1 cellular context compared by ENCODE assay signal in the genomic region with DNA sequence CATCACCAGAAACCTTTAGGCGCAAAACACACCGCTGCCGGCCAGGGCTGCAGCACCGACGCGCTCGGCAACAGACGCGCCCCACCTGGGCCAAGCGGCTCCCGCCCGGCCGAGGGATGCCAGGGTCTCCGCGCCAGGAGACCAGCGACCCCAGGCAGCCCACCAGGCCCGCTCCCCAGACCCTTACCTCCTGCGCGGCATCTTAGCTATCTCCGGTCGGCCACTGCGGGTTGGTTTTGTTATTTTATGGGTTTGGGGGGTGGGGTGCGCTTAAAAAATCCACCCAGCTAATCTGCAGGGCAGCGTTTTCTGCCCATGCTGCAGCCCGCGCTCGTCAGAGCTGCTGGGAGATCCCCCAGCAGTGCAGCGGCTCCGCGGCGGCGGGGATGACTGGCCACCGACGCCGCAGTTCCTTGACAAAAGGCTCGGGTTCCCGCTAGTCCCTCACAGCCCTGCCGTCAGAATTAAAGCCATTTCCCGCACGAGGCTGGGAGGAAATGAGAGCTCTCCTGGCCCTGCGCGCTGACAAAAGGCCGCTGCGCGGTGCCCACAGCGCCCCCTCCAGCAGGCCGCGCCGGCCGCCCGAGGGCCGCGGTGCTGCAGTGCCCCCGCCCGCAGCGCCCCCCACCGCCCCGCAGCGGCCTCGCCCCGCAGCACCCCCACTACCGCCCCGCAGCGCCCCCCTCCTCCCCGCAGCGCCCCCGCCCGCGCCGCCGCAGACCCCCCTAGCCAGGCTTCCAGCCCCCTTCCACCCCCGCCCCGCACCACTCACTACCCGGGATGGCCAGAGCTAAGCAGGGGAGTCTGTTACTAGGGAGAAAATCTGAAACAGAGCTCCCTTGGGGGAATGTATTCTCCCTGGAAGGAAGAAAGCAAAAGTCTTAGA.
A peak's percentile ranks its signal among the peaks of the same experiment; 100 is the strongest.
TF ChIP-seq lines count a peak whose summit lies in the region.

A gene with protein sequence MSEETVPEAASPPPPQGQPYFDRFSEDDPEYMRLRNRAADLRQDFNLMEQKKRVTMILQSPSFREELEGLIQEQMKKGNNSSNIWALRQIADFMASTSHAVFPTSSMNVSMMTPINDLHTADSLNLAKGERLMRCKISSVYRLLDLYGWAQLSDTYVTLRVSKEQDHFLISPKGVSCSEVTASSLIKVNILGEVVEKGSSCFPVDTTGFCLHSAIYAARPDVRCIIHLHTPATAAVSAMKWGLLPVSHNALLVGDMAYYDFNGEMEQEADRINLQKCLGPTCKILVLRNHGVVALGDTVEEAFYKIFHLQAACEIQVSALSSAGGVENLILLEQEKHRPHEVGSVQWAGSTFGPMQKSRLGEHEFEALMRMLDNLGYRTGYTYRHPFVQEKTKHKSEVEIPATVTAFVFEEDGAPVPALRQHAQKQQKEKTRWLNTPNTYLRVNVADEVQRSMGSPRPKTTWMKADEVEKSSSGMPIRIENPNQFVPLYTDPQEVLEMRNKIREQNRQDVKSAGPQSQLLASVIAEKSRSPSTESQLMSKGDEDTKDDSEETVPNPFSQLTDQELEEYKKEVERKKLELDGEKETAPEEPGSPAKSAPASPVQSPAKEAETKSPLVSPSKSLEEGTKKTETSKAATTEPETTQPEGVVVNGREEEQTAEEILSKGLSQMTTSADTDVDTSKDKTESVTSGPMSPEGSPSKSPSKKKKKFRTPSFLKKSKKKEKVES (minus strand): TSS at position 502 of the 886 bp plus-strand sequence. CDS start 61,792 bp downstream, outside the sequence.

TF ChIP-seq in K562, 482 proteins besides CTCF, POLR2A, EP300 and RAD21 (continued from another document and continues in another):
- TF ChIP-seq, protein P1, sequence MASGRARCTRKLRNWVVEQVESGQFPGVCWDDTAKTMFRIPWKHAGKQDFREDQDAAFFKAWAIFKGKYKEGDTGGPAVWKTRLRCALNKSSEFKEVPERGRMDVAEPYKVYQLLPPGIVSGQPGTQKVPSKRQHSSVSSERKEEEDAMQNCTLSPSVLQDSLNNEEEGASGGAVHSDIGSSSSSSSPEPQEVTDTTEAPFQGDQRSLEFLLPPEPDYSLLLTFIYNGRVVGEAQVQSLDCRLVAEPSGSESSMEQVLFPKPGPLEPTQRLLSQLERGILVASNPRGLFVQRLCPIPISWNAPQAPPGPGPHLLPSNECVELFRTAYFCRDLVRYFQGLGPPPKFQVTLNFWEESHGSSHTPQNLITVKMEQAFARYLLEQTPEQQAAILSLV (tag; IDR thresholded peaks at IDR 0.05) = no peak
- TF ChIP-seq FOXM1 (IDR thresholded peaks at IDR 0.05; ENCODE audit: low read depth) (no peak), FOXM1 (CRISPR knock-in tag; IDR thresholded peaks at IDR 0.05; ENCODE audit: low read depth) (no peak), ETS2 (tag; IDR thresholded peaks at IDR 0.05; ENCODE audit: borderline replicate concordance, poor library complexity, severe bottlenecking) (no peak), TEAD2 (tag; IDR thresholded peaks at IDR 0.05) (no peak), MTA1 (IDR thresholded peaks at IDR 0.05; ENCODE audit: borderline replicate concordance) (no peak), MYC (IDR thresholded peaks at IDR 0.05; ENCODE audit: low read depth, low read length) (peak; percentile 81), MYC (CRISPR knock-in tag; IDR thresholded peaks at IDR 0.05; ENCODE audit: borderline replicate concordance, low read depth) (no peak), SMARCC2 (IDR thresholded peaks at IDR 0.05; ENCODE audit: low read depth) (no peak), GTF2A2 (tag; IDR thresholded peaks at IDR 0.05) (no peak), RFX7 (CRISPR knock-in tag; IDR thresholded peaks at IDR 0.05) (no peak), SRSF3 (IDR thresholded peaks at IDR 0.05; ENCODE audit: insufficient read depth, low read length) (no peak), EP400 (IDR thresholded peaks at IDR 0.05) (peak; percentile 49; the same call in 1 of the 2 replicates), ZC3H8 (IDR thresholded peaks at IDR 0.05) (no peak), ZNF140 (CRISPR knock-in tag; IDR thresholded peaks at IDR 0.05) (no peak), RBM25 (IDR thresholded peaks at IDR 0.05; ENCODE audit: low read depth, low read length, severe bottlenecking) (no peak), DPF2 (IDR thresholded peaks at IDR 0.05) (no peak), JUND (IDR thresholded peaks at IDR 0.05; ENCODE audit: borderline replicate concordance, low read depth, low read length) (0 out of 2 replicates have a peak, but pooled peaks have one; percentile 22), JUND (tag; IDR thresholded peaks at IDR 0.05; ENCODE audit: borderline replicate concordance, low read depth, low read length) (no peak; the same call in 2 of the 3 replicates), FIP1L1 (IDR thresholded peaks at IDR 0.05; ENCODE audit: low read depth, low read length, poor library complexity, severe bottlenecking) (no peak), PML (IDR thresholded peaks at IDR 0.05; ENCODE audit: low read length) (no peak), POLR3G (IDR thresholded peaks at IDR 0.05; ENCODE audit: extremely low read depth, insufficient read length, insufficient replicate concordance) (no peak), PHB2 (IDR thresholded peaks at IDR 0.05; ENCODE audit: low read depth) (no peak), CREB1 (IDR thresholded peaks at IDR 0.05) (no peak), CREB1 (CRISPR knock-in tag; IDR thresholded peaks at IDR 0.05) (no peak), POLR2G (IDR thresholded peaks at IDR 0.05; ENCODE audit: low read depth, low read length) (peak; percentile 82), CHD1 (IDR thresholded peaks at IDR 0.05; ENCODE audit: low read length) (peak; percentile 46), ZNF146 (CRISPR knock-in tag; IDR thresholded peaks at IDR 0.05; ENCODE audit: unreplicated experiment) (no peak), NFIC (IDR thresholded peaks at IDR 0.05) (0 out of 2 replicates have a peak, but pooled peaks have one; percentile 12), SMARCA5 (IDR thresholded peaks at IDR 0.05) (no peak), TRIM24 (IDR thresholded peaks at IDR 0.05) (no peak), NCOA6 (IDR thresholded peaks at IDR 0.05) (no peak), POLR2B (IDR thresholded peaks at IDR 0.05; ENCODE audit: low read depth, partially characterized antibody) (no peak), KDM2B (CRISPR knock-in tag; IDR thresholded peaks at IDR 0.05) (peak; percentile 67; the same call in 1 of the 2 replicates), NUFIP1 (IDR thresholded peaks at IDR 0.05; ENCODE audit: partially characterized antibody) (no peak), SUPT5H (IDR thresholded peaks at IDR 0.05) (peak; percentile 48; the same call in 1 of the 2 replicates), BCL6 (CRISPR knock-in tag; IDR thresholded peaks at IDR 0.05) (no peak), HDAC1 (IDR thresholded peaks at IDR 0.05) (peak in 1 of 2 experiments; percentile 34; a peak in 1 of 4 replicates), SOX6 (IDR thresholded peaks at IDR 0.05) (peak; percentile 23; the same call in 1 of the 2 replicates), MEIS2 (IDR thresholded peaks at IDR 0.05; ENCODE audit: partially characterized antibody) (no peak), CC2D1A (IDR thresholded peaks at IDR 0.05) (no peak), DIDO1 (tag; IDR thresholded peaks at IDR 0.05; ENCODE audit: low read depth) (no peak), ZNF707 (CRISPR knock-in tag; conservative IDR thresholded peaks at IDR 0.05) (no peak), GATA2 (CRISPR knock-in tag; IDR thresholded peaks at IDR 0.05) (no peak), FOXP1 (CRISPR knock-in tag; IDR thresholded peaks at IDR 0.05) (no peak), ELF2 (CRISPR knock-in tag; IDR thresholded peaks at IDR 0.05) (no peak), PHB (CRISPR knock-in tag; IDR thresholded peaks at IDR 0.05) (no peak), KDM5B (IDR thresholded peaks at IDR 0.05; ENCODE audit: insufficient replicate concordance, low read depth, low read length) (peak; percentile 64), XRCC4 (IDR thresholded peaks at IDR 0.05; ENCODE audit: extremely low read depth, insufficient read depth, insufficient read length) (no peak), POLR2AphosphoS2 (IDR thresholded peaks at IDR 0.05; ENCODE audit: low read length) (no peak), ZNF24 (IDR thresholded peaks at IDR 0.05) (0 out of 2 replicates have a peak, but pooled peaks have one; percentile 10)
- TF ChIP-seq, protein P2, sequence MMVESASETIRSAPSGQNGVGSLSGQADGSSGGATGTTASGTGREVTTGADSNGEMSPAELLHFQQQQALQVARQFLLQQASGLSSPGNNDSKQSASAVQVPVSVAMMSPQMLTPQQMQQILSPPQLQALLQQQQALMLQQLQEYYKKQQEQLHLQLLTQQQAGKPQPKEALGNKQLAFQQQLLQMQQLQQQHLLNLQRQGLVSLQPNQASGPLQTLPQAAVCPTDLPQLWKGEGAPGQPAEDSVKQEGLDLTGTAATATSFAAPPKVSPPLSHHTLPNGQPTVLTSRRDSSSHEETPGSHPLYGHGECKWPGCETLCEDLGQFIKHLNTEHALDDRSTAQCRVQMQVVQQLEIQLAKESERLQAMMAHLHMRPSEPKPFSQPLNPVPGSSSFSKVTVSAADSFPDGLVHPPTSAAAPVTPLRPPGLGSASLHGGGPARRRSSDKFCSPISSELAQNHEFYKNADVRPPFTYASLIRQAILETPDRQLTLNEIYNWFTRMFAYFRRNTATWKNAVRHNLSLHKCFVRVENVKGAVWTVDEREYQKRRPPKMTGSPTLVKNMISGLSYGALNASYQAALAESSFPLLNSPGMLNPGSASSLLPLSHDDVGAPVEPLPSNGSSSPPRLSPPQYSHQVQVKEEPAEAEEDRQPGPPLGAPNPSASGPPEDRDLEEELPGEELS (CRISPR knock-in tag; IDR thresholded peaks at IDR 0.05; ENCODE audit: borderline replicate concordance) = no peak
- TF ChIP-seq, protein P3, sequence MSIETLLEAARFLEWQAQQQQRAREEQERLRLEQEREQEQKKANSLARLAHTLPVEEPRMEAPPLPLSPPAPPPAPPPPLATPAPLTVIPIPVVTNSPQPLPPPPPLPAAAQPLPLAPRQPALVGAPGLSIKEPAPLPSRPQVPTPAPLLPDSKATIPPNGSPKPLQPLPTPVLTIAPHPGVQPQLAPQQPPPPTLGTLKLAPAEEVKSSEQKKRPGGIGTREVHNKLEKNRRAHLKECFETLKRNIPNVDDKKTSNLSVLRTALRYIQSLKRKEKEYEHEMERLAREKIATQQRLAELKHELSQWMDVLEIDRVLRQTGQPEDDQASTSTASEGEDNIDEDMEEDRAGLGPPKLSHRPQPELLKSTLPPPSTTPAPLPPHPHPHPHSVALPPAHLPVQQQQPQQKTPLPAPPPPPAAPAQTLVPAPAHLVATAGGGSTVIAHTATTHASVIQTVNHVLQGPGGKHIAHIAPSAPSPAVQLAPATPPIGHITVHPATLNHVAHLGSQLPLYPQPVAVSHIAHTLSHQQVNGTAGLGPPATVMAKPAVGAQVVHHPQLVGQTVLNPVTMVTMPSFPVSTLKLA (conservative IDR thresholded peaks at IDR 0.05) = peak in 1 of 2 experiments; percentile 37; a peak in 1 of 4 replicates
- TF ChIP-seq, protein P4, sequence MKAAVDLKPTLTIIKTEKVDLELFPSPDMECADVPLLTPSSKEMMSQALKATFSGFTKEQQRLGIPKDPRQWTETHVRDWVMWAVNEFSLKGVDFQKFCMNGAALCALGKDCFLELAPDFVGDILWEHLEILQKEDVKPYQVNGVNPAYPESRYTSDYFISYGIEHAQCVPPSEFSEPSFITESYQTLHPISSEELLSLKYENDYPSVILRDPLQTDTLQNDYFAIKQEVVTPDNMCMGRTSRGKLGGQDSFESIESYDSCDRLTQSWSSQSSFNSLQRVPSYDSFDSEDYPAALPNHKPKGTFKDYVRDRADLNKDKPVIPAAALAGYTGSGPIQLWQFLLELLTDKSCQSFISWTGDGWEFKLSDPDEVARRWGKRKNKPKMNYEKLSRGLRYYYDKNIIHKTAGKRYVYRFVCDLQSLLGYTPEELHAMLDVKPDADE (conservative IDR thresholded peaks at IDR 0.05; ENCODE audit: control insufficient read depth, low read depth, low read length) = no peak
- TF ChIP-seq, protein P5, sequence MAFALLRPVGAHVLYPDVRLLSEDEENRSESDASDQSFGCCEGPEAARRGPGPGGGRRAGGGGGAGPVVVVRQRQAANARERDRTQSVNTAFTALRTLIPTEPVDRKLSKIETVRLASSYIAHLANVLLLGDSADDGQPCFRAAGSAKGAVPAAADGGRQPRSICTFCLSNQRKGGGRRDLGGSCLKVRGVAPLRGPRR (CRISPR knock-in tag; IDR thresholded peaks at IDR 0.05) = no peak
- TF ChIP-seq, protein P6, sequence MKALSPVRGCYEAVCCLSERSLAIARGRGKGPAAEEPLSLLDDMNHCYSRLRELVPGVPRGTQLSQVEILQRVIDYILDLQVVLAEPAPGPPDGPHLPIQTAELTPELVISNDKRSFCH (CRISPR knock-in tag; IDR thresholded peaks at IDR 0.05) = no peak
- TF ChIP-seq, protein P6 (tag; IDR thresholded peaks at IDR 0.05) = no peak
- TF ChIP-seq, protein P7, sequence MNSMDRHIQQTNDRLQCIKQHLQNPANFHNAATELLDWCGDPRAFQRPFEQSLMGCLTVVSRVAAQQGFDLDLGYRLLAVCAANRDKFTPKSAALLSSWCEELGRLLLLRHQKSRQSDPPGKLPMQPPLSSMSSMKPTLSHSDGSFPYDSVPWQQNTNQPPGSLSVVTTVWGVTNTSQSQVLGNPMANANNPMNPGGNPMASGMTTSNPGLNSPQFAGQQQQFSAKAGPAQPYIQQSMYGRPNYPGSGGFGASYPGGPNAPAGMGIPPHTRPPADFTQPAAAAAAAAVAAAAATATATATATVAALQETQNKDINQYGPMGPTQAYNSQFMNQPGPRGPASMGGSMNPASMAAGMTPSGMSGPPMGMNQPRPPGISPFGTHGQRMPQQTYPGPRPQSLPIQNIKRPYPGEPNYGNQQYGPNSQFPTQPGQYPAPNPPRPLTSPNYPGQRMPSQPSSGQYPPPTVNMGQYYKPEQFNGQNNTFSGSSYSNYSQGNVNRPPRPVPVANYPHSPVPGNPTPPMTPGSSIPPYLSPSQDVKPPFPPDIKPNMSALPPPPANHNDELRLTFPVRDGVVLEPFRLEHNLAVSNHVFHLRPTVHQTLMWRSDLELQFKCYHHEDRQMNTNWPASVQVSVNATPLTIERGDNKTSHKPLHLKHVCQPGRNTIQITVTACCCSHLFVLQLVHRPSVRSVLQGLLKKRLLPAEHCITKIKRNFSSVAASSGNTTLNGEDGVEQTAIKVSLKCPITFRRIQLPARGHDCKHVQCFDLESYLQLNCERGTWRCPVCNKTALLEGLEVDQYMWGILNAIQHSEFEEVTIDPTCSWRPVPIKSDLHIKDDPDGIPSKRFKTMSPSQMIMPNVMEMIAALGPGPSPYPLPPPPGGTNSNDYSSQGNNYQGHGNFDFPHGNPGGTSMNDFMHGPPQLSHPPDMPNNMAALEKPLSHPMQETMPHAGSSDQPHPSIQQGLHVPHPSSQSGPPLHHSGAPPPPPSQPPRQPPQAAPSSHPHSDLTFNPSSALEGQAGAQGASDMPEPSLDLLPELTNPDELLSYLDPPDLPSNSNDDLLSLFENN (IDR thresholded peaks at IDR 0.05; ENCODE audit: low read depth in 2 of 2, low read length in 2 of 2) = 0 out of 4 replicates have a peak, but pooled peaks of 1 of the 2 experiments have one; percentile 30
- TF ChIP-seq, protein P8, sequence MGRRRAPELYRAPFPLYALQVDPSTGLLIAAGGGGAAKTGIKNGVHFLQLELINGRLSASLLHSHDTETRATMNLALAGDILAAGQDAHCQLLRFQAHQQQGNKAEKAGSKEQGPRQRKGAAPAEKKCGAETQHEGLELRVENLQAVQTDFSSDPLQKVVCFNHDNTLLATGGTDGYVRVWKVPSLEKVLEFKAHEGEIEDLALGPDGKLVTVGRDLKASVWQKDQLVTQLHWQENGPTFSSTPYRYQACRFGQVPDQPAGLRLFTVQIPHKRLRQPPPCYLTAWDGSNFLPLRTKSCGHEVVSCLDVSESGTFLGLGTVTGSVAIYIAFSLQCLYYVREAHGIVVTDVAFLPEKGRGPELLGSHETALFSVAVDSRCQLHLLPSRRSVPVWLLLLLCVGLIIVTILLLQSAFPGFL (CRISPR knock-in tag; IDR thresholded peaks at IDR 0.05) = no peak
